Comparison of ENCODE assay signal across 18 cellular contexts in the genomic region with DNA sequence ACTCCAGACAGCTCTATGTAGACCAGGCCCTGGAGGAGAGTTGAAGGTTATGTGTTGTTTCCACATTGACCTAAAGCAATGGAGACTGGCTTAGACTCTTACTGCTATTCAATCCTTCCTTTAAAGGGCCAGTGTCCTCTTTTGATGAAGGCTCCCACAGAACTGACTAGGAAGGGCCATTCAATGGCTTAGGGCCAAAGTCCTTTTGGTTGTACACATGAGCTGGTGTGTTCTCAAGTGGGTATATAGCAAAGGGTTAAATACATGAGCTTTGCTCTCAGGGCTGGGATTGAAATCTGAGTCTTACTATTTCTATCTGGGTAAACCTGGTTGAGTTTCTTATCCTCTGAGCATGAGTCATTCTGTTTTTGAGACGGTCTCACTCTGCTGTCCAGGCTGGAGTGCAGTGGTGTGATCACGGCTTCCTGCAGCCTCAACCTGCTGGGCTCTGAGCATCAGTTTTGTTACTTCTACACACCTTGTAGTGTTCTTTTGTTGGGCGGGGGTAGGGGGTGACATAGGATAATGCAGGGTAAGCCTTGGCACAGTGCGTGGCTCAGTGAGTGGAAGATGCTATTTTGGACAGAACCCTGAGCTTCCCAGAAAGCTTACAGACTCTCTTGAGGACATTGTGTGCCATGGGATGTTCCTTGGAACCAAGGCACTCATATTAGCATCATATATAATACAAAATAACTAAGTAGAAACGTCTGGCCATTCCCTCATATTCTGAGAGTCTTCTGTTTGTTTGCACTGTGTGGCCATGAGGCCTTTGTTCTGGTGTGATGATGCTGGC.
A peak's percentile ranks its signal among the peaks of the same experiment; 100 is the strongest.
DNase-seq lines count a peak whose midpoint lies in the region; ATAC-seq, FAIRE-seq and TF ChIP-seq lines count a peak whose summit lies in the region.
"Had no signal": no experiment of that assay in that cellular context is flagged by ENCODE, and none has a peak within 500 bp of the region (broad histone marks: within the 10 kb centered on the region; RNA-seq: fewer than 3 reads in every experiment).

No MANE protein-coding gene starts in this region.

- 0 out of 2 replicates have a peak, but pooled peaks cover under 1% of the 10 kb centered on the region for H4K20me1 ChIP-seq in SK-N-SH (ENCODE audit: insufficient read depth)

- TF ChIP-seq EP300 in SK-N-SH (IDR thresholded peaks at IDR 0.05; ENCODE audit: borderline replicate concordance in 1 of 2, low read depth in 1 of 2, low read length in 1 of 2) = no peak

- FAIRE-seq in GM19239 (lab: Jason Lieb, UNC) = no peak

- H3F3A ChIP-seq in SK-N-SH (replicated peaks; ENCODE audit: insufficient read depth) = peaks cover 64% of the 10 kb centered on the region

- POLR2A ChIA-PET in SK-N-SH (lab: Yijun Ruan, JAX) = no interaction called here

- H3K4me2 ChIP-seq in SK-N-SH = no peak overlapping the region; the same call in 1 of the 2 replicates

- TF ChIP-seq CTCF in SK-N-SH (IDR thresholded peaks at IDR 0.05) (no peak), fibroblast of mammary gland (conservative IDR thresholded peaks at IDR 0.05; ENCODE audit: control insufficient read depth, insufficient read depth, low read depth, low read length) (no peak), psoas muscle (IDR thresholded peaks at IDR 0.05) (no peak)

- CTCF ChIA-PET in SK-N-SH (lab: Yijun Ruan, JAX) = interaction anchor here (0.5 to 1.3 kb wide), 2 partner anchors 137 to 157 kb away, joined by 3 to 4 read pairs; partner anchors contain the start of gene DNMBP

- DNase-seq in DMS53 (lab: John Stamatoyannopoulos, UW) = peak; percentile 40
- no peak for DNase-seq in DMS53 treated with DMSO at 0.1 percent for 48 hours (lab: John Stamatoyannopoulos, UW; ENCODE audit: unreplicated experiment)
- DNase-seq in SK-N-SH = no peak
- DNase-seq in fibroblast of mammary gland (ENCODE audit: low read depth) = peak; percentile 36
- DNase-seq in psoas muscle = no peak
- DNase-seq in GM19239 (ENCODE audit: insufficient read length, low spot score) = no peak
- no peak for DNase-seq in NCI-H2196 (lab: John Stamatoyannopoulos, UW; ENCODE audit: unreplicated experiment)
- DNase-seq: 8988T; activated CD4-positive, alpha-beta T cell treated with anti-CD3 and anti-CD28 coated beads, Interleukin-2, amount 10 ng/mL, durations not matched to agents 7 days and 5 days; activated T-cell treated with anti-CD3 and anti-CD28 coated beads, Interleukin-2, amount 50 U/mL, for 24 hours; colonic mucosa; lower lobe of right lung; natural killer cell; NK-92 treated with Interleukin-12 subunit alpha and Interleukin-12 subunit beta, amount 100 ng/mL, for 24 hours; T1000 had no signal

- no peaks in the 10 kb centered on the region; a peak in 3 of 4 replicates for H3K4me1 ChIP-seq in SK-N-SH (ENCODE audit: control insufficient read depth in 1 of 2, insufficient read depth in 2 of 2, low read depth in 1 of 2, low read length in 1 of 2)
- H3K4me1 ChIP-seq in psoas muscle = peaks cover 7% of the 10 kb centered on the region
- H3K4me1 ChIP-seq: colonic mucosa, lower lobe of right lung, suprapubic skin had no signal

- ATAC-seq in psoas muscle (peak; percentile 32 to 74 (median 61)), HG02571 (IDR thresholded peaks at IDR 0.05; ENCODE audit: unreplicated experiment) (no peak)
- ATAC-seq: lower lobe of right lung, natural killer cell had no signal

- no peaks in the 10 kb centered on the region for H3K9me2 ChIP-seq in SK-N-SH

- H3K27me3 ChIP-seq in SK-N-SH (ENCODE audit: insufficient read depth) = no peaks in the 10 kb centered on the region
- no peaks in the 10 kb centered on the region for H3K27me3 ChIP-seq in psoas muscle (ENCODE audit: insufficient read depth in 3 of 3, low read length in 2 of 3)
- H3K27me3 ChIP-seq: colonic mucosa, suprapubic skin had no signal

- no peaks in the 10 kb centered on the region for H3K9me3 ChIP-seq in SK-N-SH
- no peaks in the 10 kb centered on the region for H3K9me3 ChIP-seq in psoas muscle
- H3K9me3 ChIP-seq: colonic mucosa, esophagus muscularis mucosa, lower lobe of right lung, suprapubic skin had no signal

- 50% methylated on average over 5 of the region's 5 CpGs for WGBS in SK-N-SH (ENCODE audit: low lambda C conversion rate)
- 39 to 53% (median 42%) methylated on average over 5 of the region's 5 CpGs for WGBS in psoas muscle, 3 donors

- no peak for TF ChIP-seq RAD21 in SK-N-SH (IDR thresholded peaks at IDR 0.05; ENCODE audit: low read length)

- intact Hi-C loops in psoas muscle (cut with DNase I) = no loop called here

- H3K36me3 ChIP-seq in SK-N-SH (replicated peaks in 1 of 2; ENCODE audit: control insufficient read depth in 1 of 2, insufficient read depth in 2 of 2, low read length in 1 of 2) (peaks cover 18 to 34% of the 10 kb centered on the region in 2 experiments), psoas muscle (ENCODE audit: insufficient read depth in 1 of 2, low read depth in 1 of 2) (peaks cover 6 to 27% of the 10 kb centered on the region in 2 donors)
- H3K36me3 ChIP-seq: colonic mucosa had no signal

- no peak overlapping the region for H3K4me3 ChIP-seq in SK-N-SH (ENCODE audit: low read depth in 2 of 2, low read length in 1 of 2)
- H3K4me3 ChIP-seq in fibroblast of mammary gland (ENCODE audit: control insufficient read depth, low read depth, low read length) = no peak overlapping the region
- H3K4me3 ChIP-seq in psoas muscle = no peak overlapping the region
- H3K4me3 ChIP-seq: colonic mucosa, esophagus muscularis mucosa, lower lobe of right lung, suprapubic skin had no signal

- H3K27ac ChIP-seq in SK-N-SH (ENCODE audit: low read depth in 2 of 2, low read length in 1 of 2) (peak overlapping the region in 1 of 2 experiments; percentile 28; a peak in 2 of 4 replicates), psoas muscle (no peak overlapping the region)
- H3K27ac ChIP-seq: colonic mucosa, esophagus muscularis mucosa, lower lobe of right lung, suprapubic skin had no signal

- H2AFZ ChIP-seq in SK-N-SH (ENCODE audit: low read depth) = no peak overlapping the region

- H3K79me2 ChIP-seq in SK-N-SH (ENCODE audit: insufficient read depth) = no peaks in the 10 kb centered on the region

- no peak overlapping the region for H3K9ac ChIP-seq in SK-N-SH

TF ChIP-seq in SK-N-SH, 30 proteins besides CTCF, POLR2A, EP300 and RAD21:
- TF ChIP-seq MEF2A (IDR thresholded peaks at IDR 0.05; ENCODE audit: borderline replicate concordance, low read depth) (no peak), FOSL2 (IDR thresholded peaks at IDR 0.05; ENCODE audit: borderline replicate concordance, low read depth) (peak; percentile 47; the same call in 1 of the 2 replicates), JUND (IDR thresholded peaks at IDR 0.05) (0 out of 2 replicates have a peak, but pooled peaks have one; percentile 7)

Comparison
In these comparisons a context has a peak if more than half of its experiments do, and no peak if none do; other contexts are left out.
1. DNase-seq: peak in DMS53 (single experiment) and fibroblast of mammary gland (single experiment); none in DMS53 treated with DMSO at 0.1 percent for 48 hours (single experiment), SK-N-SH (single experiment), psoas muscle (0 of 2), GM19239 (single experiment) and NCI-H2196 (single experiment).